In the genomic region with DNA sequence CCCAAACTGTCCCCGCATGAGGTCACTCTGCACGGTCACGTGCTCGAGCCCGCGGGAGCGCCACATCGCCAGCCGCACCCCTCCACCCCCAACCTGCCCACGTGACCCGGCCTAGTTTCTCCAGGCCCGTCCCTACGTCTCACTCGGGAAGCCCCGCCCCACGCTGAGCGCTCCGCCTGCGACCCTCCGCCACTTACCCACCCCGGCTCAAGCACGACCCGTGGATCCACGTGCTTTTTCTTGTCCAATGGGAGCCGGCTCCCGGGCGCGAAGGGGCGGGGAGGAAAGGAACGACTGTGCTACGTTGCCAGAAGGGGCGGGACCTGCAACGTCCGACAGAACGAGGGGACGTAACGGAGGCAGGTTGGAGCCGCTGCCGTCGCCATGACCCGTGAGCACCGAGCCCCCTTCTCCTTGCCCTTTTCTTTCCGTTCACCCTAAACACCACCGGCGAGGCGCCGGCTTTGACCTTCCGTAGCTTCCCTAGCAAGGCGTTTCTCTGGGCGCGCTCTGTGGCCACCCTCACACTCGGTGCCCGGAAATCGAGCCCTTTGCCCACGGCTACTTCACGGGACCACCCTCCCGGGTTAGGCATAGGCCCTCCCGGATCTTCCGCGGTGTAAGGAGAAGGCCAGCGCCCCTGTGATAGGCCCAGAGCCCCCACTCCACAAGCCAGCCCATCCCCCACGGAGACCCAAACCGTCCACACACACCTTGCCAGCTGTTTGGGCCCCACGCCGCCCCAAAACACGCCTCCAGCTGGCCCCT, we compare ENCODE assay signal across 7 cellular contexts. TPM values are rescaled to one million over a fixed set of nuclear protein-coding genes. Genes with fewer than 3 reads are reported as not detected.
DNase-seq lines count a peak whose midpoint lies in the region; ATAC-seq and TF ChIP-seq lines count a peak whose summit lies in the region.

TSS of gene SERF2 (plus strand) at position 328 of the 768 bp plus-strand sequence. CDS start at position 385, 57 bp downstream.

- ATAC-seq in GM18505 (IDR thresholded peaks at IDR 0.05; ENCODE audit: unreplicated experiment) (peak; percentile 84), HG02973 (IDR thresholded peaks at IDR 0.05; ENCODE audit: unreplicated experiment) (peak; percentile 85)

- peak; percentile 72 for DNase-seq in NCI-H2029 treated with DMSO at 0.1 percent for 48 hours (lab: John Stamatoyannopoulos, UW)
- peak; percentile 99 for DNase-seq in T-helper 9 cell
- DNase-seq in astrocyte of the cerebellum (ENCODE audit: low read depth): peak; percentile 98
- DNase-seq in hepatic stellate cell (ENCODE audit: low spot score): peak; percentile 100
- peak; percentile 95 for DNase-seq in renal cortical epithelial cell (ENCODE audit: low read depth)

- in situ Hi-C loops in astrocyte of the cerebellum (cut with HindIII; ENCODE audit: low sequenced_read_pairs): no loop called here

- TF ChIP-seq CTCF in astrocyte of the cerebellum (IDR thresholded peaks at IDR 0.05; ENCODE audit: low read depth, low read length, missing control alignments): no peak

- peak within 1 kb of the TSS; percentile 99 for H3K4me3 ChIP-seq in astrocyte of the cerebellum (ENCODE audit: low read depth, low read length)

- TF ChIP-seq POLR2A in GM18505 (IDR thresholded peaks at IDR 0.05; ENCODE audit: borderline replicate concordance, extremely low read depth, insufficient read depth, insufficient read length): peak; percentile 93

RNA-seq across cellular contexts. Expression of gene SERF2, which starts in this region (rescaled TPM):
- total RNA-seq in renal cortical epithelial cell: 765 and 780 TPM in 2 replicates

Comparison
In these comparisons a context has a peak if more than half of its experiments do, and no peak if none do; other contexts are left out.
1. Peak in every context shown above with its lines: DNase-seq, ATAC-seq and H3K4me3 ChIP-seq.